In genomic region chr12:116818341-116818856, GRCh38 we compare ENCODE assay signal across 8 cellular contexts.
DNase-seq lines count a peak whose midpoint lies in the region; TF ChIP-seq lines count a peak whose summit lies in the region.

No MANE protein-coding gene starts in this region.

- DNase-seq in activated naive CD4-positive, alpha-beta T cell treated with anti-CD3 and anti-CD28 coated beads, Interleukin-2, amount 10 ng/mL, durations not matched to agents 7 days and 5 days, result peak; percentile 25
- no peak for DNase-seq in activated naive CD4-positive, alpha-beta T cell treated with Interleukin-2 at 50 U/mL for 16 hours
- peak; percentile 3 to 42 for DNase-seq in cardiac muscle cell (ENCODE audit: low read depth in 1 of 2, low spot score in 1 of 2)
- peak; percentile 36 for DNase-seq in prostate gland (ENCODE audit: low spot score)
- no peak for DNase-seq in NCI-H345 treated with DMSO at 0.1 percent for 48 hours (lab: John Stamatoyannopoulos, UW; ENCODE audit: unreplicated experiment)
- no peak for DNase-seq in ureter (ENCODE audit: low spot score)

- H3K27me3 ChIP-seq in Loucy (ENCODE audit: insufficient read depth, low read length, poor library complexity, severe bottlenecking) (no peaks in the 10 kb centered on the region), cardiac muscle cell (no peaks in the 10 kb centered on the region), prostate gland (replicated peaks; ENCODE audit: insufficient read depth) (no peaks in the 10 kb centered on the region)

- H3K27ac ChIP-seq in cardiac muscle cell, result peak overlapping the region; percentile 95
- peak overlapping the region; percentile 84 to 88 for H3K27ac ChIP-seq in prostate gland

- peak overlapping the region; percentile 98 for H2AFZ ChIP-seq in Loucy (ENCODE audit: low read length)

- peak overlapping the region; percentile 88 for H3K4me3 Mint-ChIP-seq in activated naive CD4-positive, alpha-beta T cell treated with anti-CD3 and anti-CD28 coated beads, Interleukin-2, amount 10 ng/mL, durations not matched to agents 7 days and 5 days
- H3K4me3 Mint-ChIP-seq in activated naive CD4-positive, alpha-beta T cell treated with anti-CD3 and anti-CD28 coated beads, Interleukin-2, amount 50 U/mL, for 24 hours, result peak overlapping the region; percentile 98

- TF ChIP-seq POLR2A in prostate gland (IDR thresholded peaks at IDR 0.05), result no peak

- no peaks in the 10 kb centered on the region for H3K9me3 Mint-ChIP-seq in activated naive CD4-positive, alpha-beta T cell treated with anti-CD3 and anti-CD28 coated beads, Interleukin-2, amount 10 ng/mL, durations not matched to agents 7 days and 5 days
- H3K9me3 Mint-ChIP-seq in activated naive CD4-positive, alpha-beta T cell treated with anti-CD3 and anti-CD28 coated beads, Interleukin-2, amount 50 U/mL, for 24 hours, result no peaks in the 10 kb centered on the region

- H3K9ac ChIP-seq in Loucy (ENCODE audit: low read depth, low read length, poor library complexity, severe bottlenecking), result peak overlapping the region; percentile 86

- no peaks in the 10 kb centered on the region for H3K79me2 ChIP-seq in Loucy (ENCODE audit: insufficient read depth, low read length)

- H3K4me3 ChIP-seq in Loucy (ENCODE audit: low read length, poor library complexity, severe bottlenecking) (peak overlapping the region; percentile 85), cardiac muscle cell (peak overlapping the region; percentile 63), prostate gland (peak overlapping the region; percentile 57 to 60)

- intact Hi-C loops in prostate gland (cut with DNase I), result loop anchor here (5.0 kb wide), 2 partner anchors 81 to 101 kb away; partner anchors contain the start of genes RNFT2 and SPRING1

- CTCF ChIA-PET in activated naive CD4-positive, alpha-beta T cell treated with anti-CD3 and anti-CD28 coated beads, Interleukin-2, amount 10 ng/mL, durations not matched to agents 7 days and 5 days (lab: Charles Lee), result no interaction called here

- no peaks in the 10 kb centered on the region for H3K9me2 ChIP-seq in Loucy (replicated peaks; ENCODE audit: low read depth, low read length)

- TF ChIP-seq CTCF in Loucy (conservative IDR thresholded peaks at IDR 0.05; ENCODE audit: low read length) (no peak), cardiac muscle cell (IDR thresholded peaks at IDR 0.05; ENCODE audit: low read depth, low read length) (no peak), prostate gland (IDR thresholded peaks at IDR 0.05) (no peak)

- H3K36me3 ChIP-seq in Loucy (ENCODE audit: insufficient read depth, low read length) (no peaks in the 10 kb centered on the region), cardiac muscle cell (no peaks in the 10 kb centered on the region), prostate gland (no peaks in the 10 kb centered on the region)

- H3K27ac Mint-ChIP-seq in activated naive CD4-positive, alpha-beta T cell treated with anti-CD3 and anti-CD28 coated beads, Interleukin-2, amount 10 ng/mL, durations not matched to agents 7 days and 5 days, result peak overlapping the region; percentile 97
- peak overlapping the region; percentile 95 for H3K27ac Mint-ChIP-seq in activated naive CD4-positive, alpha-beta T cell treated with anti-CD3 and anti-CD28 coated beads, Interleukin-2, amount 50 U/mL, for 24 hours

- peaks cover 28% of the 10 kb centered on the region for H3K4me1 Mint-ChIP-seq in activated naive CD4-positive, alpha-beta T cell treated with anti-CD3 and anti-CD28 coated beads, Interleukin-2, amount 10 ng/mL, durations not matched to agents 7 days and 5 days
- H3K4me1 Mint-ChIP-seq in activated naive CD4-positive, alpha-beta T cell treated with anti-CD3 and anti-CD28 coated beads, Interleukin-2, amount 50 U/mL, for 24 hours, result peaks cover 27% of the 10 kb centered on the region

- H3K9me3 ChIP-seq in Loucy (ENCODE audit: insufficient read depth, low read depth, low read length) (no peaks in the 10 kb centered on the region), cardiac muscle cell (ENCODE audit: low read depth) (no peaks in the 10 kb centered on the region), prostate gland (no peaks in the 10 kb centered on the region)

- H3F3A ChIP-seq in Loucy (ENCODE audit: low read depth), result 0 out of 2 replicates have a peak, but pooled peaks cover 3% of the 10 kb centered on the region

- H3K27me3 Mint-ChIP-seq in activated naive CD4-positive, alpha-beta T cell treated with anti-CD3 and anti-CD28 coated beads, Interleukin-2, amount 10 ng/mL, durations not matched to agents 7 days and 5 days, result peaks cover 15% of the 10 kb centered on the region
- no peaks in the 10 kb centered on the region for H3K27me3 Mint-ChIP-seq in activated naive CD4-positive, alpha-beta T cell treated with anti-CD3 and anti-CD28 coated beads, Interleukin-2, amount 50 U/mL, for 24 hours

- H3K4me2 ChIP-seq in Loucy (ENCODE audit: low read depth, low read length, poor library complexity, severe bottlenecking), result peak overlapping the region; percentile 89

- H3K36me3 Mint-ChIP-seq in activated naive CD4-positive, alpha-beta T cell treated with anti-CD3 and anti-CD28 coated beads, Interleukin-2, amount 10 ng/mL, durations not matched to agents 7 days and 5 days, result no peaks in the 10 kb centered on the region
- H3K36me3 Mint-ChIP-seq in activated naive CD4-positive, alpha-beta T cell treated with anti-CD3 and anti-CD28 coated beads, Interleukin-2, amount 50 U/mL, for 24 hours, result no peaks in the 10 kb centered on the region

- 28% methylated on average over 11 of the region's 11 CpGs for WGBS in prostate gland

- H4K20me1 ChIP-seq in Loucy (ENCODE audit: insufficient read depth, low read length, poor library complexity, severe bottlenecking), result no peaks in the 10 kb centered on the region

- peaks cover 7% of the 10 kb centered on the region for H3K4me1 ChIP-seq in Loucy (ENCODE audit: insufficient read depth, low read length, poor library complexity, severe bottlenecking)
- H3K4me1 ChIP-seq in cardiac muscle cell (ENCODE audit: low read depth), result no peaks in the 10 kb centered on the region
- H3K4me1 ChIP-seq in prostate gland (replicated peaks), result no peaks in the 10 kb centered on the region

Comparison
In these comparisons a context has a peak if more than half of its experiments do, and no peak if none do; other contexts are left out.
1. DNase-seq: peak in activated naive CD4-positive, alpha-beta T cell treated with anti-CD3 and anti-CD28 coated beads, Interleukin-2, amount 10 ng/mL, durations not matched to agents 7 days and 5 days (single experiment), cardiac muscle cell (2 of 2) and prostate gland (single experiment); none in activated naive CD4-positive, alpha-beta T cell treated with Interleukin-2 at 50 U/mL for 16 hours (single experiment), NCI-H345 treated with DMSO at 0.1 percent for 48 hours (single experiment) and ureter (single experiment).
2. Peak in every context shown above with its lines, with median percentiles within 50 percentile points of each other: H3K4me3 ChIP-seq.